14 cellular contexts compared by ENCODE assay signal in genomic region chr7:135965602-135966001, GRCh38. TPM values are rescaled to one million over a fixed set of nuclear protein-coding genes. Genes with fewer than 3 reads are reported as not detected.
DNase-seq lines count a peak whose midpoint lies in the region; ATAC-seq, FAIRE-seq and TF ChIP-seq lines count a peak whose summit lies in the region.
"Had no signal": no experiment of that assay in that cellular context is flagged by ENCODE, and none has a peak within 500 bp of the region (broad histone marks: within the 10 kb centered on the region; RNA-seq: fewer than 3 reads in every experiment).

No MANE protein-coding gene starts in this region.

- H3K27ac ChIP-seq in GM23338 (ENCODE audit: low read depth), result no peak overlapping the region
- H3K27ac ChIP-seq: WERI-Rb-1 had no signal

- peak; percentile 78 for ATAC-seq in GM18519 (IDR thresholded peaks at IDR 0.05; ENCODE audit: low FRiP score, unreplicated experiment)
- peak; percentile 66 for ATAC-seq in GM21515 (IDR thresholded peaks at IDR 0.05; ENCODE audit: unreplicated experiment)
- ATAC-seq in HG03103 (IDR thresholded peaks at IDR 0.05; ENCODE audit: low read depth, unreplicated experiment), result peak; percentile 67
- no peak for ATAC-seq in memory B cell (ENCODE audit: low read depth)
- no peak for ATAC-seq in GM23338
- ATAC-seq: activated T-helper 17 cell treated with anti-CD3 and anti-CD28 coated beads, Interleukin-2, amount 50 U/mL, for 72 hours had no signal

- H3K4me3 ChIP-seq in GM23338, result no peak overlapping the region
- H3K4me3 ChIP-seq: thyroid gland had no signal

- H3K27ac Mint-ChIP-seq in memory B cell, result peak overlapping the region; percentile 70
- H3K27ac Mint-ChIP-seq in GM23338, result no peak overlapping the region
- no peak overlapping the region for H3K27ac Mint-ChIP-seq in activated CD4-positive, alpha-beta T cell treated with anti-CD3 and anti-CD28 coated beads, Interleukin-2, amount 10 ng/mL, durations not matched to agents 24 days and 14 days
- H3K27ac Mint-ChIP-seq: activated T-helper 17 cell treated with anti-CD3 and anti-CD28 coated beads, Interleukin-2, amount 50 U/mL, for 72 hours had no signal

- peaks cover 13% of the 10 kb centered on the region for H4K20me1 ChIP-seq in GM23338 (replicated peaks; ENCODE audit: insufficient read depth)

- H3K79me2 ChIP-seq in GM23338 (replicated peaks; ENCODE audit: insufficient read depth), result peaks cover 97% of the 10 kb centered on the region

- no peak overlapping the region for H2AFZ ChIP-seq in GM23338

- H3K27me3 ChIP-seq in GM23338 (ENCODE audit: insufficient read depth), result no peaks in the 10 kb centered on the region
- H3K27me3 ChIP-seq: thyroid gland had no signal

- no peaks in the 10 kb centered on the region for H3K36me3 ChIP-seq in GM23338 (ENCODE audit: insufficient read depth)
- H3K36me3 ChIP-seq: thyroid gland had no signal

- H3K4me3 Mint-ChIP-seq in memory B cell (peak overlapping the region; percentile 61), GM23338 (no peak overlapping the region)
- no peak overlapping the region for H3K4me3 Mint-ChIP-seq in activated CD4-positive, alpha-beta T cell treated with anti-CD3 and anti-CD28 coated beads, Interleukin-2, amount 10 ng/mL, durations not matched to agents 24 days and 14 days

- no peaks in the 10 kb centered on the region for H3K9me3 Mint-ChIP-seq in memory B cell
- H3K9me3 Mint-ChIP-seq in GM23338, result no peaks in the 10 kb centered on the region
- H3K9me3 Mint-ChIP-seq in activated CD4-positive, alpha-beta T cell treated with anti-CD3 and anti-CD28 coated beads, Interleukin-2, amount 10 ng/mL, durations not matched to agents 24 days and 14 days, result no peaks in the 10 kb centered on the region
- H3K9me3 Mint-ChIP-seq: activated T-helper 17 cell treated with anti-CD3 and anti-CD28 coated beads, Interleukin-2, amount 50 U/mL, for 72 hours had no signal

- intact Hi-C loops in activated CD4-positive, alpha-beta T cell treated with anti-CD3 and anti-CD28 coated beads, Interleukin-2, amount 10 ng/mL, durations not matched to agents 24 days and 14 days (cut with micrococcal nuclease), result no loop called here

- no peak for TF ChIP-seq CTCF in GM23338 (conservative IDR thresholded peaks at IDR 0.05; ENCODE audit: low read depth in 2 of 2)

- no peaks in the 10 kb centered on the region for H3F3A ChIP-seq in GM23338 (replicated peaks; ENCODE audit: low read depth)

- H3K27me3 Mint-ChIP-seq in memory B cell (no peaks in the 10 kb centered on the region), GM23338 (ENCODE audit: insufficient read depth, low read depth, poor library complexity) (no peaks in the 10 kb centered on the region)
- no peaks in the 10 kb centered on the region for H3K27me3 Mint-ChIP-seq in activated CD4-positive, alpha-beta T cell treated with anti-CD3 and anti-CD28 coated beads, Interleukin-2, amount 10 ng/mL, durations not matched to agents 24 days and 14 days
- H3K27me3 Mint-ChIP-seq: activated T-helper 17 cell treated with anti-CD3 and anti-CD28 coated beads, Interleukin-2, amount 50 U/mL, for 72 hours had no signal

- H3K36me3 Mint-ChIP-seq in memory B cell (peaks cover 28% of the 10 kb centered on the region), GM23338 (ENCODE audit: low read depth) (no peaks in the 10 kb centered on the region)
- H3K36me3 Mint-ChIP-seq in activated CD4-positive, alpha-beta T cell treated with anti-CD3 and anti-CD28 coated beads, Interleukin-2, amount 10 ng/mL, durations not matched to agents 24 days and 14 days (ENCODE audit: low read depth), result peaks cover 21% of the 10 kb centered on the region

- H3K4me1 ChIP-seq in GM23338 (ENCODE audit: insufficient read depth), result no peaks in the 10 kb centered on the region

- DNase-seq in memory B cell (ENCODE audit: low spot score in 2 of 2), result no peak
- no peak for DNase-seq in GM23338 (ENCODE audit: low spot score)
- DNase-seq in activated CD4-positive, alpha-beta T cell treated with anti-CD3 and anti-CD28 coated beads, Interleukin-2, amount 10 ng/mL, durations not matched to agents 24 days and 14 days, result no peak
- DNase-seq in HTR-8/SVneo (ENCODE audit: insufficient read length, low spot score), result no peak
- no peak for DNase-seq in NCI-H1105 (lab: John Stamatoyannopoulos, UW)
- DNase-seq: caudate nucleus, IMR-90, thyroid gland, WERI-Rb-1 had no signal

- no peak overlapping the region for H3K4me2 ChIP-seq in GM23338

- H3K4me1 Mint-ChIP-seq in memory B cell (peaks cover 51% of the 10 kb centered on the region), GM23338 (peaks cover 8% of the 10 kb centered on the region; the same call in 1 of the 3 replicates)
- peaks cover 38% of the 10 kb centered on the region for H3K4me1 Mint-ChIP-seq in activated CD4-positive, alpha-beta T cell treated with anti-CD3 and anti-CD28 coated beads, Interleukin-2, amount 10 ng/mL, durations not matched to agents 24 days and 14 days

- H3K9me2 ChIP-seq in GM23338 (ENCODE audit: insufficient read depth), result no peaks in the 10 kb centered on the region

- no peak for FAIRE-seq in HTR-8/SVneo (lab: Jason Lieb, UNC)
- FAIRE-seq: D721Med had no signal

TF ChIP-seq in GM23338, 12 proteins besides CTCF, POLR2A, EP300 and RAD21:
- TF ChIP-seq JUNB (IDR thresholded peaks at IDR 0.05; ENCODE audit: unreplicated experiment) (no peak), STAT1 (IDR thresholded peaks at IDR 0.05; ENCODE audit: unreplicated experiment) (no peak), EZH2phosphoT487 (IDR thresholded peaks at IDR 0.05; ENCODE audit: unreplicated experiment) (no peak), ZNF114 (CRISPR knock-in tag; IDR thresholded peaks at IDR 0.05) (no peak)

RNA-seq across cellular contexts. Expression of gene MTPN, which starts 11.6 kb away (rescaled TPM):
- 90.3 and 100 TPM in 2 replicates for total RNA-seq in GM23338 (2014; rRNA removed; shearing (Covaris generic))
- polyA plus RNA-seq in GM23338 (2016; fragmentation: Nextera tagmentation; extraction: Ambion mirVana), result 83.7 and 87.7 TPM in 2 replicates
- 121 and 126 TPM in 2 replicates for total RNA-seq in activated CD4-positive, alpha-beta T cell treated with anti-CD3 and anti-CD28 coated beads, Interleukin-2, amount 10 ng/mL, durations not matched to agents 24 days and 14 days

Comparison
In these comparisons a context has a peak if more than half of its experiments do, and no peak if none do; other contexts are left out.
1. ATAC-seq: peak in GM18519 (single experiment), GM21515 (single experiment) and HG03103 (single experiment); none in memory B cell (single experiment) and GM23338 (single experiment).